8 cellular contexts compared by ENCODE assay signal in the genomic region with DNA sequence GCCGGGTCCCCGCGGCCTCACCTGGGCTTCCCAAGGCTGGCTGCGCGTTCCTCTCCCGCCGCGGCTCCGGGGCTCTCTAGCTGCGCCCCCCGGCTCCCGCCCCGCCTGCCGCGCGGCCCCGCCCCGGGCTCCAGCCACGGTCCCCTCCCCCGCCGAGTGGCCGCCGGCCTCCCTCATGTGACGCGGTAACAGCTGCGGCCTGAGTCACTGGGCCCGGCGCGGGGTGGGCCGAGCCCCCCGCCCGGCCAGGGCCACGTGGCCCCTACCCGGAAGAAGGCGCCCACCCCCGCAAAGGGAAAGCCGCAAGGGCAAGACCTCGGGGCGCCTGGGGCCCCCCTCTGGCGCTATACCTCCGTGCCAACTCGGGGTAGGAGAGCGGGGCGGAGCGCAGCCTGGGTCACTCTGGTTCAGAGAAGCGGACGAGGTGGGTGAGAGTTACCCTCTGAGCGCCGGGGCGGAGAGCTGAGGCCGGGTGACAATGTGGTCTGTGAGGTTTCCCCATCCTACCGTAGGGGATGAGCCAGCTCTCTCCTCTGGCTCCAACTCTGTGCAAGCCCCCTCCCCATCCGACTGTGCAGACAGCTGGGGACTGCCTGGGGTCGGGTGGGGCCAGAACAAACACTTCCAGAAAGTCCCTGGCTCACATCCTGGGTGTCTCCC. TPM values are rescaled to one million over a fixed set of nuclear protein-coding genes. Genes with fewer than 3 reads are reported as not detected.
DNase-seq lines count a peak whose midpoint lies in the region; ATAC-seq and TF ChIP-seq lines count a peak whose summit lies in the region.

A gene with protein sequence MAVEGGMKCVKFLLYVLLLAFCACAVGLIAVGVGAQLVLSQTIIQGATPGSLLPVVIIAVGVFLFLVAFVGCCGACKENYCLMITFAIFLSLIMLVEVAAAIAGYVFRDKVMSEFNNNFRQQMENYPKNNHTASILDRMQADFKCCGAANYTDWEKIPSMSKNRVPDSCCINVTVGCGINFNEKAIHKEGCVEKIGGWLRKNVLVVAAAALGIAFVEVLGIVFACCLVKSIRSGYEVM (minus strand): TSS at position 78 of the 660 bp plus-strand sequence. CDS start 668 bp downstream, outside the sequence.

- H3K4me1 Mint-ChIP-seq in endodermal cell = peaks cover 28% of the 10 kb centered on the region

- no peaks in the 10 kb centered on the region for H3K9me3 Mint-ChIP-seq in endodermal cell

- DNase-seq in BE2C (peak; percentile 90), NCI-H748 (lab: John Stamatoyannopoulos, UW; ENCODE audit: unreplicated experiment) (peak; percentile 79), endodermal cell (peak; percentile 94), mesenteric fat pad (ENCODE audit: low spot score) (peak; percentile 98)
- DNase-seq in activated CD8-positive, alpha-beta memory T cell treated with anti-CD3 and anti-CD28 coated beads for 48 hours (ENCODE audit: low read depth in 2 of 3, low spot score in 2 of 3) = peak; percentile 65 to 73 (median 66)
- peak; percentile 58 for DNase-seq in stimulated activated CD8-positive, alpha-beta memory T cell treated with anti-CD3 and anti-CD28 coated beads, Interleukin-15, amount 100 ng/mL, for 24 hours (ENCODE audit: low read depth)

- ATAC-seq in GM18909 (IDR thresholded peaks at IDR 0.05; ENCODE audit: poor library complexity, unreplicated experiment) (peak; percentile 72), HG03135 (IDR thresholded peaks at IDR 0.05; ENCODE audit: unreplicated experiment) (peak; percentile 58)

- H3K9me3 ChIP-seq in BE2C (no peaks in the 10 kb centered on the region), endodermal cell (ENCODE audit: control insufficient read depth, low read length) (no peaks in the 10 kb centered on the region)

- peak within 1 kb of the TSS; percentile 94 for H3K27ac Mint-ChIP-seq in endodermal cell

- peak within 1 kb of the TSS; percentile 90 for H3K27ac ChIP-seq in endodermal cell (ENCODE audit: low read depth, low read length)

- peak within 1 kb of the TSS; percentile 84 for H3K9ac ChIP-seq in endodermal cell (ENCODE audit: extremely low read depth, low read length, poor library complexity, severe bottlenecking)

- H3K36me3 Mint-ChIP-seq in endodermal cell (ENCODE audit: low read depth) = peaks cover 28% of the 10 kb centered on the region

- H3K4me3 ChIP-seq in BE2C (ENCODE audit: low read depth, low read length) (peak within 1 kb of the TSS; percentile 61), endodermal cell (ENCODE audit: low read length) (peak within 1 kb of the TSS; percentile 92)

- TF ChIP-seq CTCF in BE2C (IDR thresholded peaks at IDR 0.05; ENCODE audit: low read depth, low read length) (no peak), endodermal cell (conservative IDR thresholded peaks at IDR 0.05) (no peak)

- WGBS in endodermal cell (ENCODE audit: insufficient coverage in 1 of 2, insufficient read length in 1 of 2), 2 experiments = 0% methylated on average over 19 to 54 of the region's 54 CpGs

- no peaks in the 10 kb centered on the region for H3K27me3 Mint-ChIP-seq in endodermal cell (ENCODE audit: insufficient read depth)

- H3K4me3 Mint-ChIP-seq in endodermal cell = peak within 1 kb of the TSS; percentile 85

- H3K27me3 ChIP-seq in BE2C = no peaks in the 10 kb centered on the region
- no peaks in the 10 kb centered on the region for H3K27me3 ChIP-seq in endodermal cell (ENCODE audit: control insufficient read depth, insufficient read depth, low read length, poor library complexity, severe bottlenecking)

- H3K4me1 ChIP-seq in BE2C (no peaks in the 10 kb centered on the region; the same call in 1 of the 2 replicates), endodermal cell (ENCODE audit: control insufficient read depth, insufficient read depth, low read length) (peaks cover 8% of the 10 kb centered on the region)

- H3K36me3 ChIP-seq in BE2C (peaks cover 14% of the 10 kb centered on the region), endodermal cell (ENCODE audit: control insufficient read depth, insufficient read depth, low read length) (peaks cover 36% of the 10 kb centered on the region)

RNA-seq across cellular contexts. Expression of the gene that starts here (rescaled TPM):
- 1,347 TPM for polyA plus RNA-seq in BE2C (2012; ENCODE audit: insufficient read depth, insufficient read length, low read depth)
- 1,000 to 10,000 TPM in 1 of 2 donors, 100 to 1,000 TPM in 1; 879 to 1,041 TPM for total RNA-seq in endodermal cell
- polyA plus RNA-seq in endodermal cell (2013, experiment 1 of 2) = 447 TPM
- polyA plus RNA-seq in endodermal cell (2013, experiment 2 of 2) = 444 TPM
- 1,545 TPM for total RNA-seq in mesenteric fat pad

Comparison
In these comparisons a context has a peak if more than half of its experiments do, and no peak if none do; other contexts are left out.
1. Peak in every context shown above with its lines: DNase-seq, ATAC-seq, H3K4me3 ChIP-seq and H3K27ac ChIP-seq.